ENCODE assay signal across 8 cellular contexts in the genomic region with DNA sequence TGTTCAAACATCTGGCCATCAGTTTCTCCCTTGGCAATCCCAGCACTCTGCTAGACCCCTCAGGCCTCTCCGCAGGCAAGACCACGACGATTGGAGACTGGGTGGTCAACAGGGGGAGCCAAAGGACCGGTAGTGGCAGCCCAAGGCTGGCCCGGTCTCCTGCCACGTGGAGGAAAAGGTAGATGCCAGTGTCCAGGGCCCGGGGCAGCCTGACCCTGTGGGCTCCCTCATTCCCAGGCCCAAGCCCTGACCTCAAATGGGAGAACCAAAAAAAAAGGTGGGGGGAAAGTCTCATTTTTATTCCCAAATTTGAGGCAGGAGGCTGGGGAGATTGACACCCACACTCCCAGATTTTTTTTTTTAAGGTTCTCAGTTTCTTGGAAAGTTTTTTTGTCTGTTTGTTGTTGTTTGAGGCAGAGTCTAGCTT. TPM values are rescaled to one million over a fixed set of nuclear protein-coding genes. Genes with fewer than 3 reads are reported as not detected.
DNase-seq lines count a peak whose midpoint lies in the region; ATAC-seq and TF ChIP-seq lines count a peak whose summit lies in the region.

No MANE protein-coding gene starts in this region.

- no peaks in the 10 kb centered on the region for H3K36me3 ChIP-seq in adrenal gland (replicated peaks in 1 of 2)
- H3K36me3 ChIP-seq in gastrocnemius medialis: no peaks in the 10 kb centered on the region

- H3K9me3 ChIP-seq in adrenal gland (replicated peaks in 1 of 3) (no peaks in the 10 kb centered on the region), gastrocnemius medialis (no peaks in the 10 kb centered on the region)

- DNase-seq in NCI-H2081 (lab: John Stamatoyannopoulos, UW) (peak; percentile 86 to 88), NCI-H2081 treated with DMSO at 0.1 percent for 48 hours (lab: John Stamatoyannopoulos, UW) (no peak), NCI-H146 (lab: John Stamatoyannopoulos, UW) (peak; percentile 85), T-helper 2 cell (peak; percentile 47 to 67 (median 62)), adrenal gland (peak; percentile 81 to 90 (median 86)), left ventricle myocardium superior (peak; percentile 86), gastrocnemius medialis (peak; percentile 59 to 79)

- no peaks in the 10 kb centered on the region for H3K27me3 ChIP-seq in adrenal gland
- H3K27me3 ChIP-seq in gastrocnemius medialis: no peaks in the 10 kb centered on the region

- intact Hi-C loops in adrenal gland (cut with DNase I): loop anchor here (5.0 to 10.0 kb wide), 3 partner anchors 41 to 254 kb away; partner anchors contain the start of gene S100A2 (in 1 of the 2)
- intact Hi-C loops in left ventricle myocardium superior (cut with micrococcal nuclease): no loop called here
- intact Hi-C loops in gastrocnemius medialis (cut with DNase I; ENCODE audit: low total_unique reads): loop anchor here (1.0 to 5.0 kb wide), 5 partner anchors 22 to 238 kb away; partner anchors contain the start of genes ILF2 and S100A14

- TF ChIP-seq POLR2A in adrenal gland (IDR thresholded peaks at IDR 0.05) (no peak), gastrocnemius medialis (IDR thresholded peaks at IDR 0.05) (no peak)

- in situ Hi-C loops in gastrocnemius medialis (cut with MboI; ENCODE audit: low sequenced_read_pairs in 4 of 4): loop anchor here (5.0 to 25.0 kb wide), 5 partner anchors 51 to 476 kb away; partner anchors contain the start of genes S100A2 (in 3 of the 4), JTB (in 1 of the 4), RAB13 (in 1 of the 4) and RPS27 (in 1 of the 4)

- peak overlapping the region in 1 of 5 donors; percentile 8 for H3K27ac ChIP-seq in adrenal gland
- H3K27ac ChIP-seq in gastrocnemius medialis: no peak overlapping the region

- ATAC-seq in left ventricle myocardium superior: peak; percentile 56
- ATAC-seq in gastrocnemius medialis: peak; percentile 55 to 63
- ATAC-seq in HG03460 (IDR thresholded peaks at IDR 0.05; ENCODE audit: unreplicated experiment): no peak

- 0 to 1% (median 0%) methylated on average over 1 to 7 of the region's 7 CpGs for WGBS in adrenal gland, 4 donors

- H3K4me1 ChIP-seq in adrenal gland (replicated peaks in 1 of 2): peaks cover 15 to 18% of the 10 kb centered on the region in 2 donors
- H3K4me1 ChIP-seq in gastrocnemius medialis: peaks cover 17 to 18% of the 10 kb centered on the region in 2 donors

- H3K4me3 ChIP-seq in adrenal gland: no peak overlapping the region
- no peak overlapping the region for H3K4me3 ChIP-seq in gastrocnemius medialis

- TF ChIP-seq CTCF in adrenal gland (IDR thresholded peaks at IDR 0.05): peak; percentile 76 to 96 (median 93)
- TF ChIP-seq CTCF in gastrocnemius medialis (IDR thresholded peaks at IDR 0.05 in 4 of 5, conservative IDR thresholded peaks at IDR 0.05 in 1 of 5): peak; percentile 82 to 95 (median 91)

RNA-seq across cellular contexts. Expression of gene S100A6, which starts 24.8 kb away (rescaled TPM):
- 100 to 1,000 TPM; 252 to 609 (median 372) TPM for total RNA-seq in adrenal gland
- polyA plus RNA-seq in adrenal gland: 1,000 to 10,000 TPM in 2 of 3 donors, 100 to 1,000 TPM in 1; 121 to 4,129 (median 3,763) TPM
- total RNA-seq in left ventricle myocardium superior: 201 TPM
- total RNA-seq in gastrocnemius medialis: 100 to 1,000 TPM; 153 to 361 (median 224) TPM

RNA-seq across cellular contexts. Expression of gene S100A5, which starts 29.7 kb away (rescaled TPM):
- total RNA-seq in adrenal gland (not detected), left ventricle myocardium superior (not detected), gastrocnemius medialis (not detected)
- not detected for polyA plus RNA-seq in adrenal gland

RNA-seq across cellular contexts. Expression of gene S100A4, which starts 34.6 kb away (rescaled TPM):
- 100 to 1,000 TPM in 4 of 8 donors, 10 to 100 TPM in 4; 57.9 to 291 (median 99.9) TPM for total RNA-seq in adrenal gland
- 100 to 1,000 TPM in 2 of 3 donors, 10 to 100 TPM in 1; 26.7 to 742 (median 455) TPM for polyA plus RNA-seq in adrenal gland
- 114 TPM for total RNA-seq in left ventricle myocardium superior
- total RNA-seq in gastrocnemius medialis: 100 to 1,000 TPM in 3 of 4 donors, 10 to 100 TPM in 1; 76.8 to 377 (median 144) TPM

RNA-seq across cellular contexts. Expression of gene S100A3, which starts 38.1 kb away (rescaled TPM):
- 1 to 10 TPM in 2 of 8 donors, under 1 TPM in 3, not detected in 3; 0.28 to 2.9 (median 0.54) TPM for total RNA-seq in adrenal gland
- 1 to 10 TPM in 2 of 3 donors, not detected in 1; 1.9 to 3.8 TPM for polyA plus RNA-seq in adrenal gland
- total RNA-seq in left ventricle myocardium superior: 0.79 TPM
- 1 to 10 TPM in 1 of 4 donors, under 1 TPM in 1, not detected in 2; 0.88 to 1.6 TPM for total RNA-seq in gastrocnemius medialis

RNA-seq across cellular contexts. Expression of gene S100A7, which starts 50.5 kb away (rescaled TPM):
- total RNA-seq in adrenal gland (not detected), left ventricle myocardium superior (not detected), gastrocnemius medialis (not detected)
- polyA plus RNA-seq in adrenal gland: not detected
